Comparison of ENCODE assay signal across 24 cellular contexts in genomic region chr10:2881720-2882459, GRCh38.
A peak's percentile ranks its signal among the peaks of the same experiment; 100 is the strongest.
DNase-seq lines count a peak whose midpoint lies in the region; ATAC-seq and TF ChIP-seq lines count a peak whose summit lies in the region.
"Had no signal": no experiment of that assay in that cellular context is flagged by ENCODE, and none has a peak within 500 bp of the region (broad histone marks: within the 10 kb centered on the region; RNA-seq: fewer than 3 reads in every experiment).

No MANE protein-coding gene starts in this region.

- H3K9me3 Mint-ChIP-seq in nephron: no peaks in the 10 kb centered on the region
- no peaks in the 10 kb centered on the region for H3K9me3 Mint-ChIP-seq in progenitor cell of endocrine pancreas (ENCODE audit: low read depth)
- H3K9me3 Mint-ChIP-seq: CD8-positive, alpha-beta T cell had no signal

- peak overlapping the region; percentile 6 for H3K27ac ChIP-seq in A673 (ENCODE audit: low read depth, low read length, poor library complexity, severe bottlenecking)
- H3K27ac ChIP-seq in DND-41 (ENCODE audit: low read length): peak overlapping the region; percentile 42
- H3K27ac ChIP-seq: C4-2B, SJSA1 had no signal

- no peaks in the 10 kb centered on the region; the same call in 1 of the 2 replicates for H3F3A ChIP-seq in Loucy (ENCODE audit: low read depth)

- H3K4me1 ChIP-seq in A673 (ENCODE audit: insufficient read depth, low read length, poor library complexity, severe bottlenecking) (peaks cover 20% of the 10 kb centered on the region), DND-41 (ENCODE audit: insufficient read depth, low read length) (peaks cover 55% of the 10 kb centered on the region), Loucy (ENCODE audit: insufficient read depth, low read length, poor library complexity, severe bottlenecking) (peaks cover 55% of the 10 kb centered on the region)
- H3K4me1 ChIP-seq: Caco-2, SJSA1 had no signal

- H3K27ac Mint-ChIP-seq in nephron (peak overlapping the region; percentile 8 to 51 (median 38)), progenitor cell of endocrine pancreas (no peak overlapping the region)
- H3K27ac Mint-ChIP-seq: CD8-positive, alpha-beta T cell had no signal

- H3K36me3 ChIP-seq in A673 (ENCODE audit: insufficient read depth, low read length, poor library complexity, severe bottlenecking) (no peaks in the 10 kb centered on the region), DND-41 (ENCODE audit: insufficient read depth, low read length) (no peaks in the 10 kb centered on the region), Loucy (ENCODE audit: insufficient read depth, low read length) (no peaks in the 10 kb centered on the region)
- H3K36me3 ChIP-seq: SJSA1 had no signal

- H3K27me3 ChIP-seq in A673 (replicated peaks; ENCODE audit: insufficient read depth, low read depth, low read length, poor library complexity): no peaks in the 10 kb centered on the region
- H3K27me3 ChIP-seq in DND-41 (ENCODE audit: insufficient read depth, low read length, poor library complexity): no peaks in the 10 kb centered on the region
- no peaks in the 10 kb centered on the region for H3K27me3 ChIP-seq in Loucy (ENCODE audit: insufficient read depth, low read length, poor library complexity, severe bottlenecking)

- H2AFZ ChIP-seq in DND-41 (ENCODE audit: low read depth, low read length) (peak overlapping the region; percentile 4; the same call in 1 of the 2 replicates), Loucy (ENCODE audit: low read length) (no peak overlapping the region)

- DNase-seq in A673 (ENCODE audit: low spot score): peak; percentile 35
- DNase-seq in DND-41: no peak
- no peak for DNase-seq in progenitor cell of endocrine pancreas (ENCODE audit: low spot score, unreplicated experiment)
- DNase-seq in mesenteric fat pad (ENCODE audit: low spot score): no peak
- DNase-seq: AML-193; Caco-2; CD8-positive, alpha-beta T cell; DMS79; GF-D8; HCEC 1CT; MM.1S; NCI-H1092 treated with DMSO at 0.1 percent for 48 hours; NCI-H2081 treated with DMSO at 0.1 percent for 48 hours; NCI-H226; NCI-H510A; PC-3; Right ventricle myocardium superior; T-helper 1 cell had no signal

- H3K9ac ChIP-seq in DND-41 (ENCODE audit: low read depth, low read length) (no peak overlapping the region), Loucy (ENCODE audit: low read depth, low read length, poor library complexity, severe bottlenecking) (no peak overlapping the region)

- CTCF ChIA-PET in A673 (lab: Charles Lee): no interaction called here

- H3K4me3 Mint-ChIP-seq in nephron (no peak overlapping the region), progenitor cell of endocrine pancreas (ENCODE audit: low read depth) (no peak overlapping the region)
- H3K4me3 Mint-ChIP-seq: CD8-positive, alpha-beta T cell had no signal

- H3K4me2 ChIP-seq in DND-41 (ENCODE audit: insufficient read depth, low read length): 0 out of 2 replicates have a peak overlapping the region, but pooled peaks have one; percentile 10
- peak overlapping the region; percentile 8 for H3K4me2 ChIP-seq in Loucy (ENCODE audit: low read depth, low read length, poor library complexity, severe bottlenecking)

- no peaks in the 10 kb centered on the region for H3K9me2 ChIP-seq in Loucy (replicated peaks; ENCODE audit: low read depth, low read length)

- H3K4me3 ChIP-seq in A673 (ENCODE audit: low read depth, low read length, poor library complexity, severe bottlenecking): peak overlapping the region; percentile 11
- H3K4me3 ChIP-seq in DND-41 (ENCODE audit: low read depth in 1 of 2, low read length in 2 of 2): no peak overlapping the region
- H3K4me3 ChIP-seq in Loucy (ENCODE audit: low read length, poor library complexity, severe bottlenecking): no peak overlapping the region
- H3K4me3 ChIP-seq: K562, SJSA1 had no signal

- ATAC-seq in DND-41 (ENCODE audit: insufficient read depth, low read depth) (no peak), HG03139 (IDR thresholded peaks at IDR 0.05; ENCODE audit: unreplicated experiment) (no peak)
- ATAC-seq: CD8-positive, alpha-beta T cell; K562; PC-3 had no signal

- H4K20me1 ChIP-seq in DND-41 (ENCODE audit: insufficient read depth, low read length) (no peaks in the 10 kb centered on the region), Loucy (ENCODE audit: insufficient read depth, low read length, poor library complexity, severe bottlenecking) (no peaks in the 10 kb centered on the region)

- H3K9me3 ChIP-seq in A673 (ENCODE audit: low read depth, low read length, poor library complexity, severe bottlenecking): no peaks in the 10 kb centered on the region
- H3K9me3 ChIP-seq in DND-41 (ENCODE audit: insufficient read depth, low read length, severe bottlenecking): no peaks in the 10 kb centered on the region
- no peaks in the 10 kb centered on the region for H3K9me3 ChIP-seq in Loucy (ENCODE audit: insufficient read depth, low read depth, low read length)
- H3K9me3 ChIP-seq: Caco-2, SJSA1 had no signal

- H3K36me3 Mint-ChIP-seq in nephron (ENCODE audit: low read depth) (no peaks in the 10 kb centered on the region), progenitor cell of endocrine pancreas (ENCODE audit: insufficient read depth) (no peaks in the 10 kb centered on the region)
- H3K36me3 Mint-ChIP-seq: CD8-positive, alpha-beta T cell had no signal

- H3K79me2 ChIP-seq in DND-41 (ENCODE audit: insufficient read depth, low read length): no peaks in the 10 kb centered on the region
- no peaks in the 10 kb centered on the region for H3K79me2 ChIP-seq in Loucy (ENCODE audit: insufficient read depth, low read length)

- intact Hi-C loops in A673 (cut with micrococcal nuclease; ENCODE audit: unreplicated experiment): no loop called here

- H3K27me3 Mint-ChIP-seq in nephron (ENCODE audit: low read depth) (peaks cover 23% of the 10 kb centered on the region), progenitor cell of endocrine pancreas (peaks cover 7% of the 10 kb centered on the region)

- TF ChIP-seq CTCF in A673 (conservative IDR thresholded peaks at IDR 0.05; ENCODE audit: low read depth, low read length): no peak
- no peak for TF ChIP-seq CTCF in DND-41 (IDR thresholded peaks at IDR 0.05; ENCODE audit: borderline replicate concordance, extremely low read depth, low read length, poor library complexity, severe bottlenecking)
- no peak for TF ChIP-seq CTCF in Loucy (conservative IDR thresholded peaks at IDR 0.05; ENCODE audit: low read length)
- no peak for TF ChIP-seq CTCF in nephron (IDR thresholded peaks at IDR 0.05; ENCODE audit: unreplicated experiment in 3 of 3)
- TF ChIP-seq CTCF in progenitor cell of endocrine pancreas (IDR thresholded peaks at IDR 0.05; ENCODE audit: unreplicated experiment): no peak

- POLR2A ChIA-PET in A673 (lab: Charles Lee; ENCODE audit: low non-redundant PET): no interaction called here

- peaks cover 40% of the 10 kb centered on the region for H3K4me1 Mint-ChIP-seq in nephron
- peaks cover 7% of the 10 kb centered on the region for H3K4me1 Mint-ChIP-seq in progenitor cell of endocrine pancreas (ENCODE audit: low read depth)

- BruUV-seq in A673 (replicated peaks; lab: Mats Ljungman, UMichigan): no TSS peak
